27 cellular contexts compared by ENCODE assay signal in genomic region chr2:46935071-46935470, GRCh38.
"Had no signal": no experiment of that assay in that cellular context is flagged by ENCODE, and none has a peak within 500 bp of the region (broad histone marks: within the 10 kb centered on the region; RNA-seq: fewer than 3 reads in every experiment).

No MANE protein-coding gene starts in this region.

- H3K4me3 ChIP-seq: psoas muscle, skin epidermis, smooth muscle cell, spleen, stomach, thoracic aorta, thyroid gland, tibial nerve, upper lobe of left lung, vagina had no signal

- ATAC-seq: naive thymus-derived CD4-positive, alpha-beta T cell; natural killer cell; psoas muscle; right cardiac atrium; sciatic nerve; stimulated activated effector memory CD8-positive, alpha-beta T cell treated with anti-CD3 and anti-CD28 coated beads, Interleukin-12 subunit alpha, Interleukin-12 subunit beta, amount 100 ng/mL, for 72 hours; stimulated activated naive B cell treated with anti-CD40 and anti-IgM and Interleukin-4, amounts not matched to agents 10 μg/mL and 1 μg/mL and 100 μg/mL, for 72 hours had no signal

- H3K9ac ChIP-seq: parathyroid adenoma had no signal

- H2AFZ ChIP-seq: parathyroid adenoma had no signal

- FAIRE-seq: urothelium cell line had no signal

- H3K4me2 ChIP-seq: smooth muscle cell had no signal

- H3K27me3 ChIP-seq: neutrophil, spleen, stomach, thyroid gland, tibial nerve, upper lobe of left lung, vagina had no signal

- H3K79me2 ChIP-seq: parathyroid adenoma had no signal

- H3K27ac ChIP-seq: neutrophil, parathyroid adenoma, psoas muscle, skin epidermis, spleen, stomach, thoracic aorta, thyroid gland, tibial nerve, upper lobe of left lung, vagina had no signal

- DNase-seq: naive thymus-derived CD4-positive, alpha-beta T cell; natural killer cell; nucleus accumbens; posterior cingulate gyrus; psoas muscle; right cardiac atrium; spleen; stimulated activated CD4-positive, alpha-beta T cell treated with anti-CD3 and anti-CD28 coated beads, Interleukin-12 subunit alpha, Interleukin-12 subunit beta, amount 100 ng/mL, for 4 hours; stimulated activated CD4-positive, alpha-beta T cell treated with anti-CD3 and anti-CD28 coated beads, Interleukin-2, amount 100 ng/mL, for 24 hours; stimulated activated CD4-positive, alpha-beta T cell treated with anti-CD3 and anti-CD28 coated beads, Interleukin-2, amount 100 ng/mL, for 48 hours; stimulated activated CD4-positive, alpha-beta T cell treated with anti-CD3 and anti-CD28 coated beads, Interleukin-4, amount 100 ng/mL, for 24 hours; stimulated activated naive B cell treated with anti-CD40 and anti-IgM and Interleukin-4, amounts not matched to agents 10 μg/mL and 1 μg/mL and 100 μg/mL, for 72 hours; stimulated activated naive CD4-positive, alpha-beta T cell treated with Interleukin-2 at 50 U/mL for 16 hours; stomach; thyroid gland; trophoblast cell; upper lobe of left lung had no signal

- H3K36me3 ChIP-seq: neutrophil, spleen, stomach, thoracic aorta, thyroid gland, tibial nerve, upper lobe of left lung, vagina had no signal

- H3K9me3 ChIP-seq: neutrophil, psoas muscle, spleen, stomach, thoracic aorta, thyroid gland, tibial nerve, upper lobe of left lung, vagina had no signal
